21 cellular contexts compared by ENCODE assay signal in genomic region chr14:104779776-104780512, GRCh38. TPM values are rescaled to one million over a fixed set of nuclear protein-coding genes. Genes with fewer than 3 reads are reported as not detected.
DNase-seq lines count a peak whose midpoint lies in the region; ATAC-seq and TF ChIP-seq lines count a peak whose summit lies in the region.
"Had no signal": no experiment of that assay in that cellular context is flagged by ENCODE, and none has a peak within 500 bp of the region (broad histone marks: within the 10 kb centered on the region; RNA-seq: fewer than 3 reads in every experiment).

No MANE protein-coding gene starts in this region.

- no peak overlapping the region for H3K27ac ChIP-seq in right cardiac atrium (ENCODE audit: low read length)
- H3K27ac ChIP-seq: 22Rv1, C4-2B, GM23248 had no signal

- H3K4me3 Mint-ChIP-seq in WTC11 = no peak overlapping the region
- H3K4me3 Mint-ChIP-seq in glutamatergic neuron (ENCODE audit: unreplicated experiment) = no peak overlapping the region
- H3K4me3 Mint-ChIP-seq in type B pancreatic cell = no peak overlapping the region
- H3K4me3 Mint-ChIP-seq: CD4-positive, CD25-positive, alpha-beta regulatory T cell; CD8-positive, alpha-beta T cell; H9 had no signal

- POLR2A ChIA-PET in WTC11 (lab: Charles Lee) = no interaction called here

- ATAC-seq in right cardiac atrium = no peak
- no peak for ATAC-seq in Right ventricle myocardium inferior
- no peak for ATAC-seq in WTC11
- no peak for ATAC-seq in HG03442 (IDR thresholded peaks at IDR 0.05; ENCODE audit: unreplicated experiment)
- ATAC-seq: CD8-positive, alpha-beta T cell; GM12878 had no signal

- peak overlapping the region; percentile 70 for H3K27ac Mint-ChIP-seq in WTC11
- H3K27ac Mint-ChIP-seq in glutamatergic neuron (ENCODE audit: unreplicated experiment) = no peak overlapping the region
- H3K27ac Mint-ChIP-seq in type B pancreatic cell = no peak overlapping the region
- H3K27ac Mint-ChIP-seq: H9 had no signal

- H3K4me1 ChIP-seq in right cardiac atrium (ENCODE audit: control insufficient read depth, insufficient read depth, low read length) = no peaks in the 10 kb centered on the region
- H3K4me1 ChIP-seq: BE2C, Caco-2 had no signal

- H3K36me3 Mint-ChIP-seq in WTC11 (peaks cover 2% of the 10 kb centered on the region; the same call in 1 of the 2 replicates), glutamatergic neuron (ENCODE audit: unreplicated experiment) (no peaks in the 10 kb centered on the region), type B pancreatic cell (no peaks in the 10 kb centered on the region)

- no peak for TF ChIP-seq CTCF in WTC11 (IDR thresholded peaks at IDR 0.05)
- TF ChIP-seq CTCF in glutamatergic neuron (IDR thresholded peaks at IDR 0.05; ENCODE audit: partially characterized antibody, unreplicated experiment) = no peak
- no peak for TF ChIP-seq CTCF in type B pancreatic cell (conservative IDR thresholded peaks at IDR 0.05)

- intact Hi-C loops in right cardiac atrium (cut with DNase I) = no loop called here
- intact Hi-C loops in Right ventricle myocardium inferior (cut with DNase I) = no loop called here

- H3K4me3 ChIP-seq in right cardiac atrium (ENCODE audit: low read length) = no peak overlapping the region
- H3K4me3 ChIP-seq: GM12878, GM23248 had no signal

- H3K27me3 Mint-ChIP-seq in WTC11 (ENCODE audit: low read depth) = no peaks in the 10 kb centered on the region
- peaks cover 7% of the 10 kb centered on the region for H3K27me3 Mint-ChIP-seq in glutamatergic neuron (ENCODE audit: unreplicated experiment)
- H3K27me3 Mint-ChIP-seq in type B pancreatic cell = no peaks in the 10 kb centered on the region
- H3K27me3 Mint-ChIP-seq: CD4-positive, CD25-positive, alpha-beta regulatory T cell had no signal

- no peaks in the 10 kb centered on the region for H3K9me3 Mint-ChIP-seq in WTC11
- peaks cover 8% of the 10 kb centered on the region for H3K9me3 Mint-ChIP-seq in glutamatergic neuron (ENCODE audit: unreplicated experiment)
- no peaks in the 10 kb centered on the region for H3K9me3 Mint-ChIP-seq in type B pancreatic cell
- H3K9me3 Mint-ChIP-seq: CD4-positive, CD25-positive, alpha-beta regulatory T cell; CD8-positive, alpha-beta T cell; H9 had no signal

- CTCF ChIA-PET in WTC11 (lab: Charles Lee) = interaction anchor here (0.9 to 6.1 kb wide), 4 partner anchors 9 to 46 kb away, joined by 4 to 55 read pairs (median 10); no protein-coding TSS in a partner anchor

- H3K27me3 ChIP-seq in right cardiac atrium (ENCODE audit: control insufficient read depth, insufficient read depth) = no peaks in the 10 kb centered on the region
- H3K27me3 ChIP-seq: BE2C had no signal

- 91% methylated on average over 32 of the region's 32 CpGs for WGBS in right cardiac atrium

- DNase-seq in right cardiac atrium = peak in 2 of 3 donors; percentile 41 to 59
- DNase-seq in Right ventricle myocardium inferior (ENCODE audit: missing footprints) = no peak
- DNase-seq in WTC11 (ENCODE audit: low spot score) = no peak
- peak; percentile 11 for DNase-seq in glutamatergic neuron
- DNase-seq in DMS114 treated with DMSO at 0.1 percent for 48 hours (lab: John Stamatoyannopoulos, UW; ENCODE audit: unreplicated experiment) = no peak
- no peak for DNase-seq in AG20443 (ENCODE audit: low spot score)
- DNase-seq in type B pancreatic cell (ENCODE audit: extremely low spot score, unreplicated experiment) = no peak
- DNase-seq: AML-193; BE2C; Caco-2; CD4-positive, CD25-positive, alpha-beta regulatory T cell; DMS79; EL; GDM1; GM23248; H9 had no signal

- H3K4me1 Mint-ChIP-seq in WTC11 (no peaks in the 10 kb centered on the region), glutamatergic neuron (ENCODE audit: low read depth, unreplicated experiment) (peaks cover 6% of the 10 kb centered on the region), type B pancreatic cell (ENCODE audit: unreplicated experiment) (no peaks in the 10 kb centered on the region)
- H3K4me1 Mint-ChIP-seq: H9 had no signal

- H3K9me3 ChIP-seq in right cardiac atrium (ENCODE audit: control insufficient read depth, low read length) = no peaks in the 10 kb centered on the region
- H3K9me3 ChIP-seq: BE2C, Caco-2 had no signal

TF ChIP-seq in WTC11, 78 proteins besides CTCF, POLR2A, EP300 and RAD21:
- TF ChIP-seq NR3C1 (CRISPR knock-in tag; conservative IDR thresholded peaks at IDR 0.05; ENCODE audit: low read depth) (no peak), ATF2 (CRISPR knock-in tag; IDR thresholded peaks at IDR 0.05; ENCODE audit: borderline replicate concordance, low read depth) (no peak), ZMAT4 (CRISPR knock-in tag; IDR thresholded peaks at IDR 0.05) (no peak), RORB (CRISPR knock-in tag; IDR thresholded peaks at IDR 0.05) (no peak), GRHL2 (CRISPR knock-in tag; IDR thresholded peaks at IDR 0.05; ENCODE audit: insufficient replicate concordance, severe bottlenecking) (no peak), PRDM15 (CRISPR knock-in tag; IDR thresholded peaks at IDR 0.05) (no peak)
TF ChIP-seq in WTC11: peak in this region for 0.

RNA-seq across cellular contexts. Expression of gene AKT1, which starts 15.6 kb away (rescaled TPM):
- total RNA-seq in right cardiac atrium (100 to 1,000 TPM; 120 to 154 (median 126) TPM), Right ventricle myocardium inferior (134 TPM), WTC11 (2021) (105 to 121 TPM (median 106 TPM) in 3 replicates), glutamatergic neuron (ENCODE audit: unreplicated experiment) (300 TPM), type B pancreatic cell (ENCODE audit: low replicate concordance) (102 and 123 TPM in 2 replicates)
- 101 TPM for polyA plus RNA-seq in right cardiac atrium

RNA-seq across cellular contexts. Expression of gene ZBTB42, which starts 21.0 kb away (rescaled TPM):
- total RNA-seq in right cardiac atrium (1 to 10 TPM; 6.0 to 7.7 (median 6.6) TPM), Right ventricle myocardium inferior (5.6 TPM), WTC11 (2021) (5.4 to 6.4 TPM (median 5.5 TPM) in 3 replicates), glutamatergic neuron (ENCODE audit: unreplicated experiment) (6.0 TPM), type B pancreatic cell (ENCODE audit: low replicate concordance) (6.6 and 11.5 TPM in 2 replicates)
- polyA plus RNA-seq in right cardiac atrium = 5.3 TPM

RNA-seq across cellular contexts. Expression of gene SIVA1, which starts 27.0 kb away (rescaled TPM):
- 10 to 100 TPM; 74.6 to 88.5 (median 85.1) TPM for total RNA-seq in right cardiac atrium
- polyA plus RNA-seq in right cardiac atrium = 201 TPM
- total RNA-seq in Right ventricle myocardium inferior = 54.4 TPM
- 113 to 128 TPM (median 124 TPM) in 3 replicates for total RNA-seq in WTC11 (2021)
- 30.5 TPM for total RNA-seq in glutamatergic neuron (ENCODE audit: unreplicated experiment)
- 65.7 and 90.1 TPM in 2 replicates for total RNA-seq in type B pancreatic cell (ENCODE audit: low replicate concordance)

RNA-seq across cellular contexts. Expression of gene ADSS1, which starts 55.9 kb away (rescaled TPM):
- total RNA-seq in right cardiac atrium = 100 to 1,000 TPM; 156 to 212 (median 188) TPM
- polyA plus RNA-seq in right cardiac atrium = 217 TPM
- 191 TPM for total RNA-seq in Right ventricle myocardium inferior
- total RNA-seq in WTC11 (2021) = 10.0 to 13.3 TPM (median 12.0 TPM) in 3 replicates
- 45.1 TPM for total RNA-seq in glutamatergic neuron (ENCODE audit: unreplicated experiment)
- total RNA-seq in type B pancreatic cell (ENCODE audit: low replicate concordance) = 3.2 and 6.9 TPM in 2 replicates

Comparison
In these comparisons a context has a peak if more than half of its experiments do, and no peak if none do; other contexts are left out.
1. DNase-seq: peak in right cardiac atrium (2 of 3) and glutamatergic neuron (single experiment); none in Right ventricle myocardium inferior (single experiment), WTC11 (single experiment), DMS114 treated with DMSO at 0.1 percent for 48 hours (single experiment), AG20443 (single experiment) and type B pancreatic cell (single experiment).